ENCODE assay signal across 8 cellular contexts in the genomic region with DNA sequence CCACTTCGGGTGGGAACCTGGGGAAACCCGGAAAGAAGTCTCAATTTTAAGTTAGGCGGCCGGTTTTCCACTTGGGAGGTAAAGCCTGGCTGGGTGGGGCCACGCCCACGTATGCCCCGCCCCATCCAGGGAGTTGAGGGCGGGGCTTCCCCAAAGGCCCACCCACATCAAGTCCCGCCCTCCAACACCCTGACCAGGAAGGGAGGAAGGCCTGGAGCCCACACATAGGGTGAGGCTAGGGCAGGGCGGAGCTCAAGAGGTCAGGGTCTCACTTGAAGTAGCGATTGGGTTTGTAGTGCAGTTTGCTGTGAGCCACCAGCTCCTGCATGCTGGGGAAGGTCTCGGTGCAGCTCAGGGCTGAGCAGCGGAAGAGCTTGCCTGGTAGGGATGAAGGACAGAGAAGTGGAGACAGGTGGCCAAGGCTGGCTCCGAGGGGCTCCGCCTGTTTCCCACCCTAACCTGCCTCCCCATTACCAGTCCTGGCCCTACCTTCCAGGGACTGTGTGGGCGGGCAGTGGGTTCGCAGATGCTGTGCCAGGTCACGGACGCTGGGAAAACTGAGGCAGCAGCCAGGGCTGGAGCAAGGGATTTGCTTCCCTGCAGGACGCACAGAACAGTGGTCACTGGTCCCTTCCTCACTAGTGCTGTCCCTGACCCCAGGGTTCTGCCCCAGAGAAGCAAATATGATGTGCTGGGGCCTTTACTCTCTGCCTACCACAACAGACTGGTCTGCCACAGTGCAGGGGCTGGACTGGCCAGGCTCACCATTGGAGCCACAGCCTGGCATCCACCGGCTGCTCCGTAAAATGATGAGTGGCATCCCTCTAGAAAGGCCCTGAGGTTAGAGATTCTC. TPM values are rescaled to one million over a fixed set of nuclear protein-coding genes. Genes with fewer than 3 reads are reported as not detected.
DNase-seq lines count a peak whose midpoint lies in the region; ATAC-seq and TF ChIP-seq lines count a peak whose summit lies in the region.

No MANE protein-coding gene starts in this region.

- DNase-seq in SK-N-SH (peak; percentile 87), NB4 (ENCODE audit: low read depth) (peak; percentile 81), cerebellar cortex (ENCODE audit: low spot score) (peak; percentile 56), trophoblast cell (peak in 1 of 2 donors; percentile 43), midbrain (lab: John Stamatoyannopoulos, UW) (no peak), hippocampal formation (lab: John Stamatoyannopoulos, UW) (no peak), NCI-H146 treated with DMSO at 0.1 percent for 48 hours (lab: John Stamatoyannopoulos, UW; ENCODE audit: unreplicated experiment) (no peak)

- no peak overlapping the region for H2BK5ac ChIP-seq in trophoblast cell (ENCODE audit: low read depth, low read length, poor library complexity)

- H2AFZ ChIP-seq in SK-N-SH (ENCODE audit: low read depth) (no peak overlapping the region), trophoblast cell (ENCODE audit: insufficient read depth, low read length, poor library complexity) (no peak overlapping the region)

- no peak overlapping the region for H2BK120ac ChIP-seq in trophoblast cell (ENCODE audit: insufficient read depth, low read length, poor library complexity)

- TF ChIP-seq RAD21 in SK-N-SH (IDR thresholded peaks at IDR 0.05; ENCODE audit: low read length): no peak

- no peak overlapping the region for H4K91ac ChIP-seq in trophoblast cell (ENCODE audit: low read depth, low read length)

- TF ChIP-seq EP300 in SK-N-SH (IDR thresholded peaks at IDR 0.05; ENCODE audit: borderline replicate concordance in 1 of 2, low read depth in 1 of 2, low read length in 1 of 2): no peak

- no peak for TF ChIP-seq POLR2A in NB4 (IDR thresholded peaks at IDR 0.05; ENCODE audit: extremely low read depth, insufficient read length)

- H3K4me2 ChIP-seq in SK-N-SH: peak overlapping the region; percentile 91
- no peak overlapping the region for H3K4me2 ChIP-seq in trophoblast cell (ENCODE audit: low read length)

- ATAC-seq in SK-N-SH treated with all-trans-retinoic acid at 6 μM for 48 hours: no peak

- peaks cover 10 to 13% of the 10 kb centered on the region in 2 experiments; a peak in 3 of 4 replicates for H3K4me1 ChIP-seq in SK-N-SH (ENCODE audit: control insufficient read depth in 1 of 2, insufficient read depth in 2 of 2, low read depth in 1 of 2, low read length in 1 of 2)
- H3K4me1 ChIP-seq in trophoblast cell (ENCODE audit: control insufficient read depth in 1 of 2, insufficient read depth in 2 of 2, low read length in 2 of 2): peaks cover 6 to 8% of the 10 kb centered on the region in 2 experiments

- H3F3A ChIP-seq in SK-N-SH (replicated peaks; ENCODE audit: insufficient read depth): peaks cover 8% of the 10 kb centered on the region

- H3K14ac ChIP-seq in trophoblast cell (ENCODE audit: low read length): no peak overlapping the region

- no peak overlapping the region for H4K12ac ChIP-seq in trophoblast cell (ENCODE audit: low read depth, low read length)

- CTCF ChIA-PET in SK-N-SH (lab: Yijun Ruan, JAX): interaction anchor here (0.7 to 1.8 kb wide), 3 partner anchors 66 to 99 kb away, joined by 4 to 5 read pairs (median 5); a partner anchor contains a TSS

- H4K20me1 ChIP-seq in SK-N-SH (ENCODE audit: insufficient read depth): no peaks in the 10 kb centered on the region

- H3K23ac ChIP-seq in trophoblast cell (ENCODE audit: low read length): no peak overlapping the region

- no peak for TF ChIP-seq CTCF in SK-N-SH (IDR thresholded peaks at IDR 0.05)
- TF ChIP-seq CTCF in NB4 (IDR thresholded peaks at IDR 0.05; ENCODE audit: low read depth, low read length): no peak

- peak overlapping the region; percentile 100 for H4K8ac ChIP-seq in trophoblast cell (ENCODE audit: low read depth, low read length)

- H3K9me3 ChIP-seq in SK-N-SH: no peaks in the 10 kb centered on the region
- H3K9me3 ChIP-seq in trophoblast cell (ENCODE audit: insufficient read depth, low read depth, low read length): no peaks in the 10 kb centered on the region

- no peak overlapping the region for H3K18ac ChIP-seq in trophoblast cell (ENCODE audit: low read length)

- peak overlapping the region; percentile 94 for H3K9ac ChIP-seq in SK-N-SH
- H3K9ac ChIP-seq in trophoblast cell (ENCODE audit: low read length): no peak overlapping the region

- no peaks in the 10 kb centered on the region for H3K9me2 ChIP-seq in SK-N-SH

- H3K27ac ChIP-seq in SK-N-SH (ENCODE audit: low read depth in 2 of 2, low read length in 1 of 2): peak overlapping the region; percentile 89 to 93; a peak in 2 of 4 replicates
- H3K27ac ChIP-seq in trophoblast cell (ENCODE audit: low read depth, low read length): no peak overlapping the region

- H2BK12ac ChIP-seq in trophoblast cell (ENCODE audit: low read length): no peak overlapping the region

- WGBS in SK-N-SH (ENCODE audit: low lambda C conversion rate): 100% methylated on average over 6 of the region's 22 CpGs
- WGBS in trophoblast cell (ENCODE audit: extremely low coverage, insufficient coverage, insufficient read length): no CpG with 5 or more reads among the region's 22 CpGs

- peak overlapping the region; percentile 77 for H2AK5ac ChIP-seq in trophoblast cell (ENCODE audit: low read length)

- H3K4me3 ChIP-seq in SK-N-SH (ENCODE audit: low read depth in 2 of 2, low read length in 1 of 2) (peak overlapping the region; percentile 63 to 65), NB4 (ENCODE audit: low read depth, low read length) (peak overlapping the region; percentile 66), trophoblast cell (ENCODE audit: low read depth, low read length) (no peak overlapping the region)

- H3K36me3 ChIP-seq in SK-N-SH (replicated peaks in 1 of 2; ENCODE audit: control insufficient read depth in 1 of 2, insufficient read depth in 2 of 2, low read length in 1 of 2) (peaks cover 2 to 4% of the 10 kb centered on the region in 2 experiments), trophoblast cell (ENCODE audit: control insufficient read depth in 1 of 2, insufficient read depth in 2 of 2, low read length in 2 of 2) (peaks cover 11 to 12% of the 10 kb centered on the region in 2 experiments)

- H3K27me3 ChIP-seq in SK-N-SH (ENCODE audit: insufficient read depth) (no peaks in the 10 kb centered on the region), trophoblast cell (ENCODE audit: insufficient read depth, low read length) (no peaks in the 10 kb centered on the region)

- H3K79me2 ChIP-seq in SK-N-SH (ENCODE audit: insufficient read depth) (peaks cover 9% of the 10 kb centered on the region; the same call in 1 of the 2 replicates), trophoblast cell (ENCODE audit: control insufficient read depth, insufficient read depth, low read length, poor library complexity) (peaks cover 5% of the 10 kb centered on the region)

- no peak overlapping the region for H3K4ac ChIP-seq in trophoblast cell (ENCODE audit: low read depth, low read length)

- H3K79me1 ChIP-seq in trophoblast cell (ENCODE audit: low read length): peaks cover 11% of the 10 kb centered on the region

- POLR2A ChIA-PET in SK-N-SH (lab: Yijun Ruan, JAX): interaction anchor here (0.6 to 2.9 kb wide), 2 partner anchors 14 to 124 kb away, joined by 3 to 18 read pairs; no protein-coding TSS in a partner anchor

TF ChIP-seq in SK-N-SH, 30 proteins besides CTCF, POLR2A, EP300 and RAD21 (continues in another document):
- no peak for TF ChIP-seq GABPA (IDR thresholded peaks at IDR 0.05; ENCODE audit: low read depth)
- no peak for TF ChIP-seq FOSL2 (IDR thresholded peaks at IDR 0.05; ENCODE audit: borderline replicate concordance, low read depth)
- TF ChIP-seq RCOR1 (IDR thresholded peaks at IDR 0.05; ENCODE audit: low read length): no peak
- TF ChIP-seq ELF1 (IDR thresholded peaks at IDR 0.05): no peak

TF ChIP-seq in SK-N-SH treated with all-trans-retinoic acid at 6 μM for 48 hours, 23 proteins besides CTCF, POLR2A, EP300 and RAD21:
- TF ChIP-seq SNAI2 (CRISPR knock-in tag; IDR thresholded peaks at IDR 0.05): no peak
- TF ChIP-seq GLIS3 (CRISPR knock-in tag; IDR thresholded peaks at IDR 0.05): no peak
- TF ChIP-seq, protein P1, sequence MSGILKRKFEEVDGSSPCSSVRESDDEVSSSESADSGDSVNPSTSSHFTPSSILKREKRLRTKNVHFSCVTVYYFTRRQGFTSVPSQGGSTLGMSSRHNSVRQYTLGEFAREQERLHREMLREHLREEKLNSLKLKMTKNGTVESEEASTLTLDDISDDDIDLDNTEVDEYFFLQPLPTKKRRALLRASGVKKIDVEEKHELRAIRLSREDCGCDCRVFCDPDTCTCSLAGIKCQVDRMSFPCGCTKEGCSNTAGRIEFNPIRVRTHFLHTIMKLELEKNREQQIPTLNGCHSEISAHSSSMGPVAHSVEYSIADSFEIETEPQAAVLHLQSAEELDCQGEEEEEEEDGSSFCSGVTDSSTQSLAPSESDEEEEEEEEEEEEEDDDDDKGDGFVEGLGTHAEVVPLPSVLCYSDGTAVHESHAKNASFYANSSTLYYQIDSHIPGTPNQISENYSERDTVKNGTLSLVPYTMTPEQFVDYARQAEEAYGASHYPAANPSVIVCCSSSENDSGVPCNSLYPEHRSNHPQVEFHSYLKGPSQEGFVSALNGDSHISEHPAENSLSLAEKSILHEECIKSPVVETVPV (CRISPR knock-in tag; IDR thresholded peaks at IDR 0.05): no peak
- no peak for TF ChIP-seq TOX (CRISPR knock-in tag; IDR thresholded peaks at IDR 0.05; ENCODE audit: borderline replicate concordance)

RNA-seq across cellular contexts. Expression of a gene that starts 1.6 kb away (rescaled TPM):
- 12.2 and 17.0 TPM in 2 replicates for polyA plus RNA-seq in SK-N-SH (2012; rRNA removed)
- polyA plus RNA-seq in SK-N-SH (2012; cell fraction: cytosol; rRNA removed): 9.5 and 16.5 TPM in 2 replicates
- polyA plus RNA-seq in SK-N-SH (2012; cell fraction: nucleus; rRNA removed): 50.0 and 82.9 TPM in 2 replicates
- polyA plus RNA-seq in trophoblast cell (2013): 17.6 TPM in 2 replicates

RNA-seq across cellular contexts. Expression of a gene that starts 9.9 kb away (rescaled TPM):
- 0.15 and 0.18 TPM in 2 replicates for polyA plus RNA-seq in SK-N-SH (2012; rRNA removed)
- polyA plus RNA-seq in SK-N-SH (2012; cell fraction: cytosol; rRNA removed): 0.03 TPM in 1 of 2 replicates, not detected in the other
- polyA plus RNA-seq in SK-N-SH (2012; cell fraction: nucleus; rRNA removed): 1.4 and 1.6 TPM in 2 replicates
- 0.07 and 0.11 TPM in 2 replicates for polyA plus RNA-seq in trophoblast cell (2013)

Comparison
In these comparisons a context has a peak if more than half of its experiments do, and no peak if none do; other contexts are left out.
1. DNase-seq: peak in SK-N-SH (single experiment), NB4 (single experiment) and cerebellar cortex (single experiment); none in midbrain (single experiment), hippocampal formation (0 of 2) and NCI-H146 treated with DMSO at 0.1 percent for 48 hours (single experiment).